In the genomic region with DNA sequence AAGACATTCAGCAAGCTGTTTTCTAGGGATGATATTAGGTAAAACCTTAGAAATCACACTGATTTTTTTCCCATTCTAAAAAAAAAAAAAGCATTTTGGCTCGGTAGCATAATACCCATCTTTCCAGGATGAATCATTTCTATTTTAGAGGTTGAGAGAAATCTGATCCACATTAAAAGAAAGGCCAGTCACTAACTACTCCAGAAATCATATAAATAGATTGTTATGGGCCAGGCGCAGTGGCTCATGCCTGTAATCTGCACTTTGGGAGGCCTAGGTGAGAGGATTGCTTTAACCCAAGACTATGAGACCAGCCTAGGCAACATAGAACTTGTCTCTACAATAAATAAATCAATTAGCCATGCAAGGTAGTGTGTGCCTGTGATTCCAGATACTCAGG, we compare ENCODE assay signal across 11 cellular contexts.
DNase-seq lines count a peak whose midpoint lies in the region; ATAC-seq and TF ChIP-seq lines count a peak whose summit lies in the region.
"Had no signal": no experiment of that assay in that cellular context is flagged by ENCODE, and none has a peak within 500 bp of the region (broad histone marks: within the 10 kb centered on the region; RNA-seq: fewer than 3 reads in every experiment).

No MANE protein-coding gene starts in this region.

- intact Hi-C loops in gastrocnemius medialis (cut with DNase I; ENCODE audit: low total_unique reads): no loop called here

- DNase-seq in ELR (ENCODE audit: low read depth) (peak; percentile 51), glomerular visceral epithelial cell (ENCODE audit: extremely low spot score) (peak; percentile 23), gastrocnemius medialis (peak; percentile 33 to 52), NCI-H1092 treated with DMSO at 0.1 percent for 48 hours (lab: John Stamatoyannopoulos, UW) (no peak), ecto neural progenitor cell (ENCODE audit: low spot score) (no peak)
- DNase-seq in activated effector memory CD4-positive, alpha-beta T cell treated with anti-CD3 and anti-CD28 coated beads, Interleukin-2, amount 50 U/mL, for 16 hours: no peak
- DNase-seq: CD8-positive, alpha-beta T cell; NCI-H1436 treated with DMSO at 0.1 percent for 48 hours; SHP77 treated with DMSO at 0.1 percent for 48 hours had no signal

- ATAC-seq in SK-N-SH treated with all-trans-retinoic acid at 6 μM for 48 hours (peak; percentile 86), gastrocnemius medialis (peak; percentile 95), GM21360 (IDR thresholded peaks at IDR 0.05; ENCODE audit: unreplicated experiment) (no peak)
- ATAC-seq: CD8-positive, alpha-beta T cell had no signal

- H3K4me1 ChIP-seq in gastrocnemius medialis: peaks cover 27 to 30% of the 10 kb centered on the region in 2 donors

- TF ChIP-seq CTCF in gastrocnemius medialis (IDR thresholded peaks at IDR 0.05 in 4 of 5, conservative IDR thresholded peaks at IDR 0.05 in 1 of 5): no peak

- no peaks in the 10 kb centered on the region for H3K36me3 ChIP-seq in gastrocnemius medialis

- H3K27ac ChIP-seq in gastrocnemius medialis: peak overlapping the region; percentile 68 to 82 (median 78)

- H3K9me3 ChIP-seq in gastrocnemius medialis: no peaks in the 10 kb centered on the region

- H3K4me3 ChIP-seq in gastrocnemius medialis: no peak overlapping the region

- no peak for TF ChIP-seq POLR2A in gastrocnemius medialis (IDR thresholded peaks at IDR 0.05)

- H3K27me3 ChIP-seq in gastrocnemius medialis: no peaks in the 10 kb centered on the region

- in situ Hi-C loops in gastrocnemius medialis (cut with MboI; ENCODE audit: low sequenced_read_pairs in 4 of 4): no loop called here

TF ChIP-seq in SK-N-SH treated with all-trans-retinoic acid at 6 μM for 48 hours, 23 proteins besides CTCF, POLR2A, EP300 and RAD21:
- TF ChIP-seq GLIS3 (CRISPR knock-in tag; IDR thresholded peaks at IDR 0.05): no peak
- TF ChIP-seq BACH2 (CRISPR knock-in tag; IDR thresholded peaks at IDR 0.05; ENCODE audit: borderline replicate concordance): no peak

Comparison
In these comparisons a context has a peak if more than half of its experiments do, and no peak if none do; other contexts are left out.
1. DNase-seq: peak in ELR (single experiment), glomerular visceral epithelial cell (single experiment) and gastrocnemius medialis (2 of 2); none in activated effector memory CD4-positive, alpha-beta T cell treated with anti-CD3 and anti-CD28 coated beads, Interleukin-2, amount 50 U/mL, for 16 hours (single experiment), NCI-H1092 treated with DMSO at 0.1 percent for 48 hours (single experiment) and ecto neural progenitor cell (single experiment).